12 cellular contexts compared by ENCODE assay signal in genomic region chr22:22789922-22790845, GRCh38.
"Had no signal": no experiment of that assay in that cellular context is flagged by ENCODE, and none has a peak within 500 bp of the region (broad histone marks: within the 10 kb centered on the region; RNA-seq: fewer than 3 reads in every experiment).

No MANE protein-coding gene starts in this region.

- H3K4me3 ChIP-seq: coronary artery, thyroid gland had no signal

- H3K4me1 ChIP-seq: thyroid gland had no signal

- H3K27ac Mint-ChIP-seq: progenitor cell of endocrine pancreas had no signal

- ATAC-seq: right cardiac atrium had no signal

- DNase-seq: activated CD4-positive, alpha-beta T cell treated with anti-CD3 and anti-CD28 coated beads for 1 hour; activated CD8-positive, alpha-beta memory T cell treated with anti-CD3 and anti-CD28 coated beads for 24 hours; activated effector memory CD4-positive, alpha-beta T cell treated with anti-CD3 and anti-CD28 coated beads, Interleukin-2, amount 50 U/mL, for 16 hours; caudate nucleus; effector memory CD4-positive, alpha-beta T cell; kidney glomerular epithelial cell; right cardiac atrium; small intestine; thyroid gland had no signal

- H3K27me3 ChIP-seq: neutrophil, thyroid gland had no signal

- H3K9me3 ChIP-seq: neutrophil, thyroid gland had no signal

- H3K27ac ChIP-seq: coronary artery, neutrophil, thyroid gland had no signal

- H3K36me3 ChIP-seq: neutrophil, thyroid gland had no signal
